Comparison of ENCODE assay signal across 26 cellular contexts in genomic region chr3:24184528-24185176, GRCh38.
"Had no signal": no experiment of that assay in that cellular context is flagged by ENCODE, and none has a peak within 500 bp of the region (broad histone marks: within the 10 kb centered on the region; RNA-seq: fewer than 3 reads in every experiment).

No MANE protein-coding gene starts in this region.

- H3K36me3 ChIP-seq: heart left ventricle, pancreas, prostate gland, spleen, suprapubic skin, tibial nerve had no signal

- H3K9me3 ChIP-seq: heart left ventricle, pancreas, prostate gland, spleen, suprapubic skin, tibial nerve had no signal

- ATAC-seq: activated CD4-positive, CD25-positive, alpha-beta regulatory T cell treated with anti-CD3 and anti-CD28 coated beads, Interleukin-2, amount 50 U/mL, for 24 hours; left colon; naive thymus-derived CD8-positive, alpha-beta T cell; pancreas had no signal

- H3K36me3 Mint-ChIP-seq: activated naive CD8-positive, alpha-beta T cell; brain; immature natural killer cell; naive thymus-derived CD8-positive, alpha-beta T cell had no signal

- H3K4me1 ChIP-seq: prostate gland, suprapubic skin had no signal

- H3K4me1 Mint-ChIP-seq: brain, immature natural killer cell, neural crest cell had no signal

- H3K27me3 Mint-ChIP-seq: activated naive CD8-positive, alpha-beta T cell; brain had no signal

- H3K9me3 Mint-ChIP-seq: brain; naive thymus-derived CD8-positive, alpha-beta T cell had no signal

- H3K27me3 ChIP-seq: dorsolateral prefrontal cortex, heart left ventricle, pancreas, spleen, suprapubic skin, tibial nerve had no signal

- H3K27ac Mint-ChIP-seq: activated naive CD8-positive, alpha-beta T cell; immature natural killer cell; naive thymus-derived CD8-positive, alpha-beta T cell had no signal

- DNase-seq: activated CD4-positive, alpha-beta T cell treated with anti-CD3 and anti-CD28 coated beads for 48 hours; activated CD4-positive, alpha-beta T cell treated with anti-CD3 and anti-CD28 coated beads, Interleukin-2, amount 50 U/mL, for 48 hours; activated CD8-positive, alpha-beta memory T cell treated with anti-CD3 and anti-CD28 coated beads for 24 hours; activated effector memory CD4-positive, alpha-beta T cell treated with Interleukin-2 at 50 U/mL for 16 hours; activated naive CD4-positive, alpha-beta T cell treated with Interleukin-2 at 50 U/mL for 16 hours; dorsolateral prefrontal cortex; effector memory CD4-positive, alpha-beta T cell; heart left ventricle; hypothalamus; immature natural killer cell; kidney; left colon; naive thymus-derived CD8-positive, alpha-beta T cell; nucleus accumbens; pancreas; spleen; stimulated activated naive CD4-positive, alpha-beta T cell had no signal

- H3K4me3 ChIP-seq: coronary artery, dorsolateral prefrontal cortex, heart left ventricle, pancreas, prostate gland, spleen, suprapubic skin, tibial nerve had no signal

- H3K27ac ChIP-seq: pancreas, prostate gland, spleen, suprapubic skin, tibial nerve, VCaP had no signal

- H3K4me3 Mint-ChIP-seq: activated naive CD8-positive, alpha-beta T cell; brain; immature natural killer cell; naive thymus-derived CD8-positive, alpha-beta T cell; neural crest cell had no signal
